Comparison of ENCODE assay signal across 8 cellular contexts in genomic region chr5:170100051-170100943, GRCh38. TPM values are rescaled to one million over a fixed set of nuclear protein-coding genes. Genes with fewer than 3 reads are reported as not detected.
DNase-seq lines count a peak whose midpoint lies in the region; ATAC-seq and TF ChIP-seq lines count a peak whose summit lies in the region.

No MANE protein-coding gene starts in this region.

- H2BK12ac ChIP-seq in neuronal stem cell (ENCODE audit: low read length), result no peak overlapping the region

- H3K36me3 ChIP-seq in neuronal stem cell (replicated peaks in 1 of 2; ENCODE audit: control insufficient read depth in 2 of 2, insufficient read depth in 2 of 2, low read length in 2 of 2), result no peaks in the 10 kb centered on the region

- no peak overlapping the region for H4K91ac ChIP-seq in neuronal stem cell (ENCODE audit: low read depth, low read length, poor library complexity)

- no peak overlapping the region for H2AK5ac ChIP-seq in neuronal stem cell (ENCODE audit: low read depth, low read length)

- peaks cover 0 to 3% of the 10 kb centered on the region in 2 donors for H3K9me3 Mint-ChIP-seq in activated T-cell treated with anti-CD3 and anti-CD28 coated beads, Interleukin-2, amount 50 U/mL, for 72 hours

- H3K27me3 ChIP-seq in neuronal stem cell (ENCODE audit: control insufficient read depth in 3 of 3, insufficient read depth in 3 of 3, low read depth in 1 of 3, low read length in 3 of 3), result no peaks in the 10 kb centered on the region

- DNase-seq in HuH-7 (ENCODE audit: low spot score) (peak; percentile 43), RKO (ENCODE audit: low spot score) (peak; percentile 65), fibroblast of the aortic adventitia (ENCODE audit: low read depth) (peak; percentile 87), neuronal stem cell (ENCODE audit: low spot score) (peak; percentile 89), stromal cell of bone marrow (ENCODE audit: low read depth) (peak; percentile 56)
- peak; percentile 71 to 72 for DNase-seq in activated T-cell treated with anti-CD3 and anti-CD28 coated beads, Interleukin-2, amount 50 U/mL, for 72 hours

- no peak overlapping the region for H3K9ac ChIP-seq in neuronal stem cell (ENCODE audit: low read depth, low read length, poor library complexity)

- H4K8ac ChIP-seq in neuronal stem cell (ENCODE audit: low read depth, low read length), result no peak overlapping the region

- no peak overlapping the region for H3K4me2 ChIP-seq in neuronal stem cell (ENCODE audit: insufficient read depth, low read length, poor library complexity, severe bottlenecking)

- no peak overlapping the region for H3K4me3 Mint-ChIP-seq in activated T-cell treated with anti-CD3 and anti-CD28 coated beads, Interleukin-2, amount 50 U/mL, for 72 hours

- H3K4me1 ChIP-seq in neuronal stem cell (ENCODE audit: control insufficient read depth in 2 of 2, insufficient read depth in 1 of 2, low read depth in 1 of 2, low read length in 2 of 2), result peaks cover 0 to 1% of the 10 kb centered on the region in 2 donors

- H3K27ac ChIP-seq in neuronal stem cell (replicated peaks; ENCODE audit: low read length), result no peak overlapping the region

- no peak overlapping the region for H2BK120ac ChIP-seq in neuronal stem cell (ENCODE audit: low read depth, low read length)

- no peaks in the 10 kb centered on the region for H3K4me1 Mint-ChIP-seq in activated T-cell treated with anti-CD3 and anti-CD28 coated beads, Interleukin-2, amount 50 U/mL, for 72 hours (ENCODE audit: low read depth)

- H3K18ac ChIP-seq in neuronal stem cell (ENCODE audit: low read length), result no peak overlapping the region

- H3K4me3 ChIP-seq in fibroblast of the aortic adventitia (ENCODE audit: low read depth, low read length), result no peak overlapping the region
- no peak overlapping the region for H3K4me3 ChIP-seq in neuronal stem cell (ENCODE audit: low read length in 2 of 2)

- no peak overlapping the region for H3K23ac ChIP-seq in neuronal stem cell (ENCODE audit: low read depth, low read length, poor library complexity)

- no peaks in the 10 kb centered on the region for H3K9me3 ChIP-seq in neuronal stem cell (replicated peaks in 1 of 2; ENCODE audit: control insufficient read depth in 2 of 2, insufficient read depth in 1 of 2, low read depth in 1 of 2, low read length in 2 of 2)

- peak; percentile 54 for TF ChIP-seq CTCF in GM12874 (IDR thresholded peaks at IDR 0.05; ENCODE audit: insufficient read depth, low read depth, low read length)
- peak; percentile 68 for TF ChIP-seq CTCF in fibroblast of the aortic adventitia (IDR thresholded peaks at IDR 0.05; ENCODE audit: insufficient read depth, low read length)

- no peak overlapping the region for H2AFZ ChIP-seq in neuronal stem cell (ENCODE audit: low read length)

- no peak overlapping the region for H2BK5ac ChIP-seq in neuronal stem cell (ENCODE audit: low read length)

- H3K79me1 ChIP-seq in neuronal stem cell (ENCODE audit: low read depth, low read length), result no peaks in the 10 kb centered on the region

- no peaks in the 10 kb centered on the region for H3K36me3 Mint-ChIP-seq in activated T-cell treated with anti-CD3 and anti-CD28 coated beads, Interleukin-2, amount 50 U/mL, for 72 hours (ENCODE audit: insufficient read depth in 2 of 2)

- no peak overlapping the region for H3K14ac ChIP-seq in neuronal stem cell (ENCODE audit: low read length)

- WGBS in neuronal stem cell (ENCODE audit: extremely low coverage in 2 of 2, insufficient read length in 2 of 2, insufficient replicate concordance in 1 of 2), 2 donors, result no CpG with 5 or more reads among the region's 13 CpGs

- no peak overlapping the region for H3K4ac ChIP-seq in neuronal stem cell (ENCODE audit: low read length)

- no peak overlapping the region for H3K27ac Mint-ChIP-seq in activated T-cell treated with anti-CD3 and anti-CD28 coated beads, Interleukin-2, amount 50 U/mL, for 72 hours

- ATAC-seq in activated T-cell treated with anti-CD3 and anti-CD28 coated beads, Interleukin-2, amount 50 U/mL, for 72 hours (replicated peaks in 1 of 2), result peak; percentile 48 to 61
- no peak for ATAC-seq in GM18858 (IDR thresholded peaks at IDR 0.05; ENCODE audit: unreplicated experiment)

- H3K27me3 Mint-ChIP-seq in activated T-cell treated with anti-CD3 and anti-CD28 coated beads, Interleukin-2, amount 50 U/mL, for 72 hours (ENCODE audit: low read depth), result peaks cover 26% of the 10 kb centered on the region

- H2BK15ac ChIP-seq in neuronal stem cell (ENCODE audit: low read length), result no peak overlapping the region

RNA-seq across cellular contexts. Expression of gene FOXI1, which starts 5.4 kb away (rescaled TPM):
- total RNA-seq in activated T-cell treated with anti-CD3 and anti-CD28 coated beads, Interleukin-2, amount 50 U/mL, for 72 hours, result not detected
- total RNA-seq in fibroblast of the aortic adventitia (ENCODE audit: low replicate concordance), result not detected in 2 replicates
- 0.03 TPM for polyA plus RNA-seq in neuronal stem cell (2013, experiment 1 of 2)
- 0.03 TPM for polyA plus RNA-seq in neuronal stem cell (2013, experiment 2 of 2)
